21 cellular contexts compared by ENCODE assay signal in genomic region chr22:19401483-19401882, GRCh38.
"Had no signal": no experiment of that assay in that cellular context is flagged by ENCODE, and none has a peak within 500 bp of the region (broad histone marks: within the 10 kb centered on the region; RNA-seq: fewer than 3 reads in every experiment).

No MANE protein-coding gene starts in this region.

- H3K9me3 Mint-ChIP-seq: dendritic cell treated with granulocyte-macrophage colony-stimulating factor and Interleukin-4, amounts not matched to agents 40 ng/mL and 50 ng/mL, for 4 days; endodermal cell; nephron; stimulated activated naive B cell treated with anti-CD40 and anti-IgM and Interleukin-4, amounts not matched to agents 10 μg/mL and 1 μg/mL and 100 μg/mL, for 72 hours had no signal

- H3K4me1 Mint-ChIP-seq: endodermal cell, nephron had no signal

- H2AFZ ChIP-seq: parathyroid adenoma had no signal

- H3K27me3 Mint-ChIP-seq: dendritic cell treated with granulocyte-macrophage colony-stimulating factor and Interleukin-4, amounts not matched to agents 40 ng/mL and 50 ng/mL, for 4 days; stimulated activated naive B cell treated with anti-CD40 and anti-IgM and Interleukin-4, amounts not matched to agents 10 μg/mL and 1 μg/mL and 100 μg/mL, for 72 hours had no signal

- H3K27ac ChIP-seq: heart left ventricle, parathyroid adenoma, right lobe of liver, spleen had no signal

- H3K4me1 ChIP-seq: parathyroid adenoma, psoas muscle, spleen had no signal

- ATAC-seq: esophagus mucosa; heart left ventricle; mucosa of descending colon; psoas muscle; right lobe of liver; stimulated activated naive B cell treated with anti-CD40 and anti-IgM and Interleukin-4, amounts not matched to agents 10 μg/mL and 1 μg/mL and 100 μg/mL, for 72 hours had no signal

- FAIRE-seq: colon, frontal cortex had no signal

- H3K4me3 Mint-ChIP-seq: dendritic cell treated with granulocyte-macrophage colony-stimulating factor and Interleukin-4, amounts not matched to agents 40 ng/mL and 50 ng/mL, for 4 days; endodermal cell; nephron; stimulated activated naive B cell treated with anti-CD40 and anti-IgM and Interleukin-4, amounts not matched to agents 10 μg/mL and 1 μg/mL and 100 μg/mL, for 72 hours had no signal

- H3K9me3 ChIP-seq: heart left ventricle, mucosa of descending colon, psoas muscle, right lobe of liver, spleen had no signal

- H3K27ac Mint-ChIP-seq: dendritic cell treated with granulocyte-macrophage colony-stimulating factor and Interleukin-4, amounts not matched to agents 40 ng/mL and 50 ng/mL, for 4 days; endodermal cell; nephron; stimulated activated naive B cell treated with anti-CD40 and anti-IgM and Interleukin-4, amounts not matched to agents 10 μg/mL and 1 μg/mL and 100 μg/mL, for 72 hours had no signal

- DNase-seq: cerebellar nuclear complex; endodermal cell; heart left ventricle; hippocampal formation; kidney glomerular epithelial cell; mucosa of descending colon; psoas muscle; retina; spleen; stimulated activated CD4-positive, alpha-beta T cell treated with anti-CD3 and anti-CD28 coated beads, Interleukin-15, amount 100 ng/mL, for 24 hours; stimulated activated CD4-positive, alpha-beta T cell treated with anti-CD3 and anti-CD28 coated beads, Interleukin-1b, Interleukin-23, amount 100 ng/mL, for 48 hours; stimulated activated CD4-positive, alpha-beta T cell treated with anti-CD3 and anti-CD28 coated beads, Interleukin-4, amount 100 ng/mL, for 24 hours; stimulated activated naive B cell treated with anti-CD40 and anti-IgM and Interleukin-4, amounts not matched to agents 10 μg/mL and 1 μg/mL and 100 μg/mL, for 72 hours; trophoblast cell had no signal

- H3K27me3 ChIP-seq: heart left ventricle, right lobe of liver, spleen had no signal

- H3K9ac ChIP-seq: parathyroid adenoma had no signal

- H3K4me3 ChIP-seq: heart left ventricle, mucosa of descending colon, psoas muscle, right lobe of liver, spleen had no signal
